Comparison of ENCODE assay signal across 1 cellular context in genomic region chr14:91510171-91511013, GRCh38.
TF ChIP-seq lines count a peak whose summit lies in the region.

Gene PPP4R3A (minus strand): TSS chr14:91510310. CDS start chr14:91509647, 663 bp downstream.

TF ChIP-seq in HepG2, 621 proteins besides CTCF, POLR2A, EP300 and RAD21 (continued from another document and continues in another):
- TF ChIP-seq, protein P1, sequence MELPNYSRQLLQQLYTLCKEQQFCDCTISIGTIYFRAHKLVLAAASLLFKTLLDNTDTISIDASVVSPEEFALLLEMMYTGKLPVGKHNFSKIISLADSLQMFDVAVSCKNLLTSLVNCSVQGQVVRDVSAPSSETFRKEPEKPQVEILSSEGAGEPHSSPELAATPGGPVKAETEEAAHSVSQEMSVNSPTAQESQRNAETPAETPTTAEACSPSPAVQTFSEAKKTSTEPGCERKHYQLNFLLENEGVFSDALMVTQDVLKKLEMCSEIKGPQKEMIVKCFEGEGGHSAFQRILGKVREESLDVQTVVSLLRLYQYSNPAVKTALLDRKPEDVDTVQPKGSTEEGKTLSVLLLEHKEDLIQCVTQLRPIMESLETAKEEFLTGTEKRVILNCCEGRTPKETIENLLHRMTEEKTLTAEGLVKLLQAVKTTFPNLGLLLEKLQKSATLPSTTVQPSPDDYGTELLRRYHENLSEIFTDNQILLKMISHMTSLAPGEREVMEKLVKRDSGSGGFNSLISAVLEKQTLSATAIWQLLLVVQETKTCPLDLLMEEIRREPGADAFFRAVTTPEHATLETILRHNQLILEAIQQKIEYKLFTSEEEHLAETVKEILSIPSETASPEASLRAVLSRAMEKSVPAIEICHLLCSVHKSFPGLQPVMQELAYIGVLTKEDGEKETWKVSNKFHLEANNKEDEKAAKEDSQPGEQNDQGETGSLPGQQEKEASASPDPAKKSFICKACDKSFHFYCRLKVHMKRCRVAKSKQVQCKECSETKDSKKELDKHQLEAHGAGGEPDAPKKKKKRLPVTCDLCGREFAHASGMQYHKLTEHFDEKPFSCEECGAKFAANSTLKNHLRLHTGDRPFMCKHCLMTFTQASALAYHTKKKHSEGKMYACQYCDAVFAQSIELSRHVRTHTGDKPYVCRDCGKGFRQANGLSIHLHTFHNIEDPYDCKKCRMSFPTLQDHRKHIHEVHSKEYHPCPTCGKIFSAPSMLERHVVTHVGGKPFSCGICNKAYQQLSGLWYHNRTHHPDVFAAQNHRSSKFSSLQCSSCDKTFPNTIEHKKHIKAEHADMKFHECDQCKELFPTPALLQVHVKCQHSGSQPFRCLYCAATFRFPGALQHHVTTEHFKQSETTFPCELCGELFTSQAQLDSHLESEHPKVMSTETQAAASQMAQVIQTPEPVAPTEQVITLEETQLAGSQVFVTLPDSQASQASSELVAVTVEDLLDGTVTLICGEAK (IDR thresholded peaks at IDR 0.05) = no peak
- TF ChIP-seq, protein P1 (CRISPR knock-in tag; IDR thresholded peaks at IDR 0.05) = peak; percentile 90
- TF ChIP-seq CENPX (CRISPR knock-in tag; IDR thresholded peaks at IDR 0.05) (no peak), ZBTB33 (CRISPR knock-in tag; IDR thresholded peaks at IDR 0.05) (no peak; the same call in 1 of the 2 replicates), ZNF7 (CRISPR knock-in tag; IDR thresholded peaks at IDR 0.05) (no peak), ZNF354B (CRISPR knock-in tag; IDR thresholded peaks at IDR 0.05) (no peak), MLX (CRISPR knock-in tag; IDR thresholded peaks at IDR 0.05) (no peak), MZF1 (CRISPR knock-in tag; IDR thresholded peaks at IDR 0.05; ENCODE audit: borderline replicate concordance) (0 out of 2 replicates have a peak, but pooled peaks have one; percentile 23), RFXANK (CRISPR knock-in tag; IDR thresholded peaks at IDR 0.05) (peak; percentile 43; the same call in 1 of the 2 replicates), SIN3A (IDR thresholded peaks at IDR 0.05; ENCODE audit: borderline replicate concordance, low read depth, low read length) (no peak; the same call in 1 of the 2 replicates), ZNF598 (CRISPR knock-in tag; IDR thresholded peaks at IDR 0.05; ENCODE audit: borderline replicate concordance) (peak; percentile 41), POLR2AphosphoS2 (IDR thresholded peaks at IDR 0.05; ENCODE audit: low read depth, low read length) (no peak), ZNF33B (CRISPR knock-in tag; IDR thresholded peaks at IDR 0.05) (peak; percentile 78; the same call in 1 of the 2 replicates), BRCA1 (CRISPR knock-in tag; IDR thresholded peaks at IDR 0.05) (0 out of 2 replicates have a peak, but pooled peaks have one; percentile 52), ZNF740 (CRISPR knock-in tag; IDR thresholded peaks at IDR 0.05) (no peak; the same call in none of the 2 replicates), ZSCAN21 (CRISPR knock-in tag; IDR thresholded peaks at IDR 0.05; ENCODE audit: borderline replicate concordance) (peak; percentile 93), TRIM22 (IDR thresholded peaks at IDR 0.05) (no peak)
- TF ChIP-seq, protein P2, sequence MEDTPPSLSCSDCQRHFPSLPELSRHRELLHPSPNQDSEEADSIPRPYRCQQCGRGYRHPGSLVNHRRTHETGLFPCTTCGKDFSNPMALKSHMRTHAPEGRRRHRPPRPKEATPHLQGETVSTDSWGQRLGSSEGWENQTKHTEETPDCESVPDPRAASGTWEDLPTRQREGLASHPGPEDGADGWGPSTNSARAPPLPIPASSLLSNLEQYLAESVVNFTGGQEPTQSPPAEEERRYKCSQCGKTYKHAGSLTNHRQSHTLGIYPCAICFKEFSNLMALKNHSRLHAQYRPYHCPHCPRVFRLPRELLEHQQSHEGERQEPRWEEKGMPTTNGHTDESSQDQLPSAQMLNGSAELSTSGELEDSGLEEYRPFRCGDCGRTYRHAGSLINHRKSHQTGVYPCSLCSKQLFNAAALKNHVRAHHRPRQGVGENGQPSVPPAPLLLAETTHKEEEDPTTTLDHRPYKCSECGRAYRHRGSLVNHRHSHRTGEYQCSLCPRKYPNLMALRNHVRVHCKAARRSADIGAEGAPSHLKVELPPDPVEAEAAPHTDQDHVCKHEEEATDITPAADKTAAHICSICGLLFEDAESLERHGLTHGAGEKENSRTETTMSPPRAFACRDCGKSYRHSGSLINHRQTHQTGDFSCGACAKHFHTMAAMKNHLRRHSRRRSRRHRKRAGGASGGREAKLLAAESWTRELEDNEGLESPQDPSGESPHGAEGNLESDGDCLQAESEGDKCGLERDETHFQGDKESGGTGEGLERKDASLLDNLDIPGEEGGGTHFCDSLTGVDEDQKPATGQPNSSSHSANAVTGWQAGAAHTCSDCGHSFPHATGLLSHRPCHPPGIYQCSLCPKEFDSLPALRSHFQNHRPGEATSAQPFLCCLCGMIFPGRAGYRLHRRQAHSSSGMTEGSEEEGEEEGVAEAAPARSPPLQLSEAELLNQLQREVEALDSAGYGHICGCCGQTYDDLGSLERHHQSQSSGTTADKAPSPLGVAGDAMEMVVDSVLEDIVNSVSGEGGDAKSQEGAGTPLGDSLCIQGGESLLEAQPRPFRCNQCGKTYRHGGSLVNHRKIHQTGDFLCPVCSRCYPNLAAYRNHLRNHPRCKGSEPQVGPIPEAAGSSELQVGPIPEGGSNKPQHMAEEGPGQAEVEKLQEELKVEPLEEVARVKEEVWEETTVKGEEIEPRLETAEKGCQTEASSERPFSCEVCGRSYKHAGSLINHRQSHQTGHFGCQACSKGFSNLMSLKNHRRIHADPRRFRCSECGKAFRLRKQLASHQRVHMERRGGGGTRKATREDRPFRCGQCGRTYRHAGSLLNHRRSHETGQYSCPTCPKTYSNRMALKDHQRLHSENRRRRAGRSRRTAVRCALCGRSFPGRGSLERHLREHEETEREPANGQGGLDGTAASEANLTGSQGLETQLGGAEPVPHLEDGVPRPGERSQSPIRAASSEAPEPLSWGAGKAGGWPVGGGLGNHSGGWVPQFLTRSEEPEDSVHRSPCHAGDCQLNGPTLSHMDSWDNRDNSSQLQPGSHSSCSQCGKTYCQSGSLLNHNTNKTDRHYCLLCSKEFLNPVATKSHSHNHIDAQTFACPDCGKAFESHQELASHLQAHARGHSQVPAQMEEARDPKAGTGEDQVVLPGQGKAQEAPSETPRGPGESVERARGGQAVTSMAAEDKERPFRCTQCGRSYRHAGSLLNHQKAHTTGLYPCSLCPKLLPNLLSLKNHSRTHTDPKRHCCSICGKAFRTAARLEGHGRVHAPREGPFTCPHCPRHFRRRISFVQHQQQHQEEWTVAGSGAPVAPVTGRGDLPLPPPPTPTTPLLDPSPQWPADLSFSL (CRISPR knock-in tag; IDR thresholded peaks at IDR 0.05) = 0 out of 2 replicates have a peak, but pooled peaks have one; percentile 56
- TF ChIP-seq, protein P3, sequence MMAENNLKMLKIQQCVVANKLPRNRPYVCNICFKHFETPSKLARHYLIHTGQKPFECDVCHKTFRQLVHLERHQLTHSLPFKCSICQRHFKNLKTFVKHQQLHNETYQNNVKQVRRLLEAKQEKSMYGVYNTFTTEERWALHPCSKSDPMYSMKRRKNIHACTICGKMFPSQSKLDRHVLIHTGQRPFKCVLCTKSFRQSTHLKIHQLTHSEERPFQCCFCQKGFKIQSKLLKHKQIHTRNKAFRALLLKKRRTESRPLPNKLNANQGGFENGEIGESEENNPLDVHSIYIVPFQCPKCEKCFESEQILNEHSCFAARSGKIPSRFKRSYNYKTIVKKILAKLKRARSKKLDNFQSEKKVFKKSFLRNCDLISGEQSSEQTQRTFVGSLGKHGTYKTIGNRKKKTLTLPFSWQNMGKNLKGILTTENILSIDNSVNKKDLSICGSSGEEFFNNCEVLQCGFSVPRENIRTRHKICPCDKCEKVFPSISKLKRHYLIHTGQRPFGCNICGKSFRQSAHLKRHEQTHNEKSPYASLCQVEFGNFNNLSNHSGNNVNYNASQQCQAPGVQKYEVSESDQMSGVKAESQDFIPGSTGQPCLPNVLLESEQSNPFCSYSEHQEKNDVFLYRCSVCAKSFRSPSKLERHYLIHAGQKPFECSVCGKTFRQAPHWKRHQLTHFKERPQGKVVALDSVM (CRISPR knock-in tag; IDR thresholded peaks at IDR 0.05) = peak; percentile 87
- TF ChIP-seq, protein P4, sequence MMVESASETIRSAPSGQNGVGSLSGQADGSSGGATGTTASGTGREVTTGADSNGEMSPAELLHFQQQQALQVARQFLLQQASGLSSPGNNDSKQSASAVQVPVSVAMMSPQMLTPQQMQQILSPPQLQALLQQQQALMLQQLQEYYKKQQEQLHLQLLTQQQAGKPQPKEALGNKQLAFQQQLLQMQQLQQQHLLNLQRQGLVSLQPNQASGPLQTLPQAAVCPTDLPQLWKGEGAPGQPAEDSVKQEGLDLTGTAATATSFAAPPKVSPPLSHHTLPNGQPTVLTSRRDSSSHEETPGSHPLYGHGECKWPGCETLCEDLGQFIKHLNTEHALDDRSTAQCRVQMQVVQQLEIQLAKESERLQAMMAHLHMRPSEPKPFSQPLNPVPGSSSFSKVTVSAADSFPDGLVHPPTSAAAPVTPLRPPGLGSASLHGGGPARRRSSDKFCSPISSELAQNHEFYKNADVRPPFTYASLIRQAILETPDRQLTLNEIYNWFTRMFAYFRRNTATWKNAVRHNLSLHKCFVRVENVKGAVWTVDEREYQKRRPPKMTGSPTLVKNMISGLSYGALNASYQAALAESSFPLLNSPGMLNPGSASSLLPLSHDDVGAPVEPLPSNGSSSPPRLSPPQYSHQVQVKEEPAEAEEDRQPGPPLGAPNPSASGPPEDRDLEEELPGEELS (CRISPR knock-in tag; IDR thresholded peaks at IDR 0.05) = 0 out of 2 replicates have a peak, but pooled peaks have one; percentile 12
